Comparison of ENCODE assay signal across 8 cellular contexts in genomic region chr1:44730741-44731512, GRCh38. TPM values are rescaled to one million over a fixed set of nuclear protein-coding genes. Genes with fewer than 3 reads are reported as not detected.
A peak's percentile ranks its signal among the peaks of the same experiment; 100 is the strongest.
DNase-seq lines count a peak whose midpoint lies in the region; ATAC-seq, FAIRE-seq and TF ChIP-seq lines count a peak whose summit lies in the region.

Gene RNU5D-1 (minus strand): TSS chr1:44731170.

- FAIRE-seq in RCC 7860 (lab: Jason Lieb, UNC): no peak

- no peaks in the 10 kb centered on the region for H3K27me3 ChIP-seq in GM23338 (ENCODE audit: insufficient read depth)

- peak; percentile 82 for ATAC-seq in GM23338
- ATAC-seq in natural killer cell treated with Interleukin-12 subunit alpha and Interleukin-12 subunit beta and Interleukin-15 and Interleukin-18, amount 100 ng/mL, for 72 hours: peak; percentile 88

- peak; percentile 78 to 92 for TF ChIP-seq CTCF in GM23338 (conservative IDR thresholded peaks at IDR 0.05; ENCODE audit: low read depth in 2 of 2)

- peaks cover 2% of the 10 kb centered on the region; the same call in 1 of the 3 replicates for H3K9me3 Mint-ChIP-seq in GM23338
- no peaks in the 10 kb centered on the region for H3K9me3 Mint-ChIP-seq in activated T-helper 1 cell treated with anti-CD3 and anti-CD28 coated beads, Interleukin-12 subunit alpha, Interleukin-12 subunit beta, Interleukin-2, Interleukin-4 antibody, amounts not matched to agents 30 ng/mL and 10 ng/mL and 1 ng/mL, durations not matched to agents 14 hours and 24 hours and 36 hours
- no peaks in the 10 kb centered on the region for H3K9me3 Mint-ChIP-seq in natural killer cell treated with Interleukin-12 subunit alpha and Interleukin-12 subunit beta and Interleukin-15 and Interleukin-18, amount 100 ng/mL, for 72 hours

- H3K9me2 ChIP-seq in GM23338 (ENCODE audit: insufficient read depth): no peaks in the 10 kb centered on the region

- peaks cover 14% of the 10 kb centered on the region for H3K4me1 Mint-ChIP-seq in GM23338
- H3K4me1 Mint-ChIP-seq in activated T-helper 1 cell treated with anti-CD3 and anti-CD28 coated beads, Interleukin-12 subunit alpha, Interleukin-12 subunit beta, Interleukin-2, Interleukin-4 antibody, amounts not matched to agents 30 ng/mL and 10 ng/mL and 1 ng/mL, durations not matched to agents 14 hours and 24 hours and 36 hours (ENCODE audit: low read depth): peaks cover 35% of the 10 kb centered on the region
- peaks cover 20 to 25% of the 10 kb centered on the region in 2 donors for H3K4me1 Mint-ChIP-seq in natural killer cell treated with Interleukin-12 subunit alpha and Interleukin-12 subunit beta and Interleukin-15 and Interleukin-18, amount 100 ng/mL, for 72 hours (ENCODE audit: low read depth in 2 of 2)

- H3K4me3 Mint-ChIP-seq in GM23338: peak within 1 kb of the TSS; percentile 50
- peak within 1 kb of the TSS; percentile 60 for H3K4me3 Mint-ChIP-seq in activated T-helper 1 cell treated with anti-CD3 and anti-CD28 coated beads, Interleukin-12 subunit alpha, Interleukin-12 subunit beta, Interleukin-2, Interleukin-4 antibody, amounts not matched to agents 30 ng/mL and 10 ng/mL and 1 ng/mL, durations not matched to agents 14 hours and 24 hours and 36 hours
- peak within 1 kb of the TSS; percentile 73 for H3K4me3 Mint-ChIP-seq in natural killer cell treated with Interleukin-12 subunit alpha and Interleukin-12 subunit beta and Interleukin-15 and Interleukin-18, amount 100 ng/mL, for 72 hours

- H3K4me1 ChIP-seq in GM23338 (ENCODE audit: insufficient read depth): peaks cover 5% of the 10 kb centered on the region

- peaks cover 7% of the 10 kb centered on the region; the same call in 1 of the 2 replicates for H3F3A ChIP-seq in GM23338 (replicated peaks; ENCODE audit: low read depth)

- peaks cover 4% of the 10 kb centered on the region for H3K27me3 Mint-ChIP-seq in GM23338 (ENCODE audit: insufficient read depth, low read depth, poor library complexity)
- peaks cover 3% of the 10 kb centered on the region for H3K27me3 Mint-ChIP-seq in activated T-helper 1 cell treated with anti-CD3 and anti-CD28 coated beads, Interleukin-12 subunit alpha, Interleukin-12 subunit beta, Interleukin-2, Interleukin-4 antibody, amounts not matched to agents 30 ng/mL and 10 ng/mL and 1 ng/mL, durations not matched to agents 14 hours and 24 hours and 36 hours (ENCODE audit: insufficient read depth)
- no peaks in the 10 kb centered on the region for H3K27me3 Mint-ChIP-seq in natural killer cell treated with Interleukin-12 subunit alpha and Interleukin-12 subunit beta and Interleukin-15 and Interleukin-18, amount 100 ng/mL, for 72 hours

- H3K79me2 ChIP-seq in GM23338 (replicated peaks; ENCODE audit: insufficient read depth): no peaks in the 10 kb centered on the region

- H3K36me3 Mint-ChIP-seq in GM23338 (ENCODE audit: low read depth): no peaks in the 10 kb centered on the region
- no peaks in the 10 kb centered on the region for H3K36me3 Mint-ChIP-seq in activated T-helper 1 cell treated with anti-CD3 and anti-CD28 coated beads, Interleukin-12 subunit alpha, Interleukin-12 subunit beta, Interleukin-2, Interleukin-4 antibody, amounts not matched to agents 30 ng/mL and 10 ng/mL and 1 ng/mL, durations not matched to agents 14 hours and 24 hours and 36 hours (ENCODE audit: low read depth)
- H3K36me3 Mint-ChIP-seq in natural killer cell treated with Interleukin-12 subunit alpha and Interleukin-12 subunit beta and Interleukin-15 and Interleukin-18, amount 100 ng/mL, for 72 hours: no peaks in the 10 kb centered on the region

- no peak within 1 kb of the TSS for H3K4me3 ChIP-seq in GM23338

- H3K4me2 ChIP-seq in GM23338: no peak within 1 kb of the TSS

- DNase-seq in EH (ENCODE audit: low read depth) (peak; percentile 96), GM23338 (ENCODE audit: low spot score) (peak; percentile 98), Kasumi-1 (lab: John Stamatoyannopoulos, UW) (peak; percentile 97 to 98), RCC 7860 (ENCODE audit: low spot score) (peak; percentile 99), fibroblast of peridontal ligament (ENCODE audit: extremely low read depth) (peak; percentile 98)
- DNase-seq in activated T-helper 1 cell treated with anti-CD3 and anti-CD28 coated beads, Interleukin-12 subunit alpha, Interleukin-12 subunit beta, Interleukin-2, Interleukin-4 antibody, amounts not matched to agents 30 ng/mL and 10 ng/mL and 1 ng/mL, durations not matched to agents 14 hours and 24 hours and 36 hours (ENCODE audit: low spot score): peak; percentile 87
- DNase-seq in natural killer cell treated with Interleukin-12 subunit alpha and Interleukin-12 subunit beta and Interleukin-15 and Interleukin-18, amount 100 ng/mL, for 72 hours (ENCODE audit: low spot score): peak; percentile 93
- DNase-seq in stimulated activated naive CD4-positive, alpha-beta T cell treated with Interleukin-2 at 50 U/mL for 16 hours (lab: John Stamatoyannopoulos, UW): peak; percentile 90

- H2AFZ ChIP-seq in GM23338: peak within 1 kb of the TSS; percentile 12; the same call in 1 of the 2 replicates

- H3K27ac Mint-ChIP-seq in GM23338: peak within 1 kb of the TSS; percentile 100
- peak within 1 kb of the TSS; percentile 100 for H3K27ac Mint-ChIP-seq in activated T-helper 1 cell treated with anti-CD3 and anti-CD28 coated beads, Interleukin-12 subunit alpha, Interleukin-12 subunit beta, Interleukin-2, Interleukin-4 antibody, amounts not matched to agents 30 ng/mL and 10 ng/mL and 1 ng/mL, durations not matched to agents 14 hours and 24 hours and 36 hours
- peak within 1 kb of the TSS; percentile 99 for H3K27ac Mint-ChIP-seq in natural killer cell treated with Interleukin-12 subunit alpha and Interleukin-12 subunit beta and Interleukin-15 and Interleukin-18, amount 100 ng/mL, for 72 hours

- no peaks in the 10 kb centered on the region for H3K36me3 ChIP-seq in GM23338 (ENCODE audit: insufficient read depth)

- no peaks in the 10 kb centered on the region for H4K20me1 ChIP-seq in GM23338 (replicated peaks; ENCODE audit: insufficient read depth)

- H3K27ac ChIP-seq in GM23338 (ENCODE audit: low read depth): peak within 1 kb of the TSS; percentile 88

- intact Hi-C loops in activated T-helper 1 cell treated with anti-CD3 and anti-CD28 coated beads, Interleukin-12 subunit alpha, Interleukin-12 subunit beta, Interleukin-2, Interleukin-4 antibody, amounts not matched to agents 30 ng/mL and 10 ng/mL and 1 ng/mL, durations not matched to agents 14 hours and 24 hours and 36 hours (cut with micrococcal nuclease): loop anchor here (1.0 to 10.0 kb wide), 12 partner anchors 8 to 854 kb away; partner anchors contain the start of genes KIF2C, NASP, PLK3 and RPS8

RNA-seq across cellular contexts. Expression of gene RNU5D-1, which starts in this region (rescaled TPM):
- total RNA-seq in GM23338 (2014; rRNA removed; shearing (Covaris generic)): not detected in 2 replicates
- polyA plus RNA-seq in GM23338 (2016; fragmentation: Nextera tagmentation; extraction: Ambion mirVana): not detected in 2 replicates
- total RNA-seq in activated T-helper 1 cell treated with anti-CD3 and anti-CD28 coated beads, Interleukin-12 subunit alpha, Interleukin-12 subunit beta, Interleukin-2, Interleukin-4 antibody, amounts not matched to agents 30 ng/mL and 10 ng/mL and 1 ng/mL, durations not matched to agents 14 hours and 24 hours and 36 hours: not detected in 2 replicates
- not detected for total RNA-seq in natural killer cell treated with Interleukin-12 subunit alpha and Interleukin-12 subunit beta and Interleukin-15 and Interleukin-18, amount 100 ng/mL, for 72 hours

Comparison
In these comparisons a context has a peak if more than half of its experiments do, and no peak if none do; other contexts are left out.
1. Peak in DNase-seq, ATAC-seq and H3K27ac ChIP-seq in GM23338; RNA of the gene not detected or under 1 TPM.
2. Peak in DNase-seq in activated T-helper 1 cell treated with anti-CD3 and anti-CD28 coated beads, Interleukin-12 subunit alpha, Interleukin-12 subunit beta, Interleukin-2, Interleukin-4 antibody, amounts not matched to agents 30 ng/mL and 10 ng/mL and 1 ng/mL, durations not matched to agents 14 hours and 24 hours and 36 hours; RNA of the gene not detected or under 1 TPM.
3. Peak in DNase-seq and ATAC-seq in natural killer cell treated with Interleukin-12 subunit alpha and Interleukin-12 subunit beta and Interleukin-15 and Interleukin-18, amount 100 ng/mL, for 72 hours; RNA of the gene not detected or under 1 TPM.